In the genomic region with DNA sequence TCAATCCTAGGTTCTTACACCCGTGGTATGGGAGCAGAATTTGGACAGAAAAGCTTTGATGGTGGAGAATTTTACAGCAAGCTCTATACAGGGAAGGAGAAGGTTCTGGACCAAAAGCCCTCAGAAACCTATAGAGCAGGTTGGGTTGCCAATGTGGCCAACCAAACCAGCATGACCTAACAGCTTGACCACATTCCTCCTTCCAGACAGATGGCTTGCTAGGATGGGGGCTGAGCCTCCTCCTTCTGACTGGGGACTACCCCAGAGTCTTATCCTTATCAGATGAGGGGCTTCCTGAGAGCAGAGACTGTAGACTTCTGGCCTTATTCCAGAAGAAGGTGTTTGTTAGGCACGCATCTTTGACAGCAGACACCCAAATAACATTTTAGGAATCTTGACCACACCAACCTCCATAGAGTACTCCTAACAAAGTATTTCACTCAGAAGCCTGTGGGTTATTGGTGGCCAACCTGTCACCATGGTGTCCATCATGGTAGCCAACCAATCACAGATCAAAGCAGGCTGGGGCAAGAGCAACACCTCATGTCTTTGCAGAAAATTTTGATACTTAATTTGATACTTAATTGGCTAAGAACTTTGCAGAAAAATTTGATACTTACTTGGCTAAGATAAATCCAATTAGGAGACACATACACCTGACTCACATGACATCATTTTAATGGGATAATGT, we compare ENCODE assay signal across 8 cellular contexts.
"Had no signal": no experiment of that assay in that cellular context is flagged by ENCODE, and none has a peak within 500 bp of the region (broad histone marks: within the 10 kb centered on the region; RNA-seq: fewer than 3 reads in every experiment).

No MANE protein-coding gene starts in this region.

- H3K4me1 Mint-ChIP-seq: H9 had no signal

- H2AFZ ChIP-seq: GM23248 had no signal

- H3K27ac Mint-ChIP-seq: H9 had no signal

- FAIRE-seq: H1, H54, HTR-8/SVneo had no signal

- H3K4me3 ChIP-seq: GM23248 had no signal

- H3K9me3 Mint-ChIP-seq: H9 had no signal

- H3K4me3 Mint-ChIP-seq: H9 had no signal

- H3K27ac ChIP-seq: GM23248 had no signal

- DNase-seq: GM23248, H9, HCEC 1CT, IMR-90, KBM-7 had no signal

- H3K9ac ChIP-seq: GM23248 had no signal
